ENCODE assay signal across 8 cellular contexts in genomic region chr11:6611092-6612007, GRCh38. TPM values are rescaled to one million over a fixed set of nuclear protein-coding genes. Genes with fewer than 3 reads are reported as not detected.
A peak's percentile ranks its signal among the peaks of the same experiment; 100 is the strongest.
DNase-seq lines count a peak whose midpoint lies in the region; ATAC-seq and TF ChIP-seq lines count a peak whose summit lies in the region.

No MANE protein-coding gene starts in this region.

- peak overlapping the region; percentile 98 to 99 for H3K27ac ChIP-seq in left lung
- H3K27ac ChIP-seq in substantia nigra (ENCODE audit: low read depth, low read length, poor library complexity, severe bottlenecking) = peak overlapping the region; percentile 98

- H3K27me3 ChIP-seq in left lung = no peaks in the 10 kb centered on the region

- no peaks in the 10 kb centered on the region for H3K9me3 ChIP-seq in left lung

- no peak for TF ChIP-seq CTCF in left lung (IDR thresholded peaks at IDR 0.05)

- peaks cover 0 to 66% of the 10 kb centered on the region in 2 donors for H3K36me3 ChIP-seq in left lung

- intact Hi-C loops in left lung (cut with DNase I) = no loop called here

- peak overlapping the region; percentile 67 to 81 for H3K4me3 ChIP-seq in left lung

- H3K4me1 ChIP-seq in left lung = peaks cover 21 to 80% of the 10 kb centered on the region in 2 donors

- ATAC-seq in HG02840 (IDR thresholded peaks at IDR 0.05; ENCODE audit: low FRiP score, unreplicated experiment) = peak; percentile 10
- ATAC-seq in left lung = no peak

- DNase-seq in NCI-H146 (lab: John Stamatoyannopoulos, UW) (peak; percentile 18), NCI-H146 treated with DMSO at 0.1 percent for 48 hours (lab: John Stamatoyannopoulos, UW; ENCODE audit: unreplicated experiment) (no peak), RPMI8226 (peak; percentile 14), cerebellar cortex (ENCODE audit: low spot score) (peak; percentile 22), left lung (peak; percentile 59 to 79), substantia nigra (lab: John Stamatoyannopoulos, UW) (peak in 19 of 49 donors; percentile 9 to 90 (median 52)), medulla oblongata (ENCODE audit: extremely low spot score) (no peak)

RNA-seq across cellular contexts. Expression of gene TAF10, which starts 0.7 kb away (rescaled TPM):
- 100 to 1,000 TPM; 127 TPM for total RNA-seq in left lung

RNA-seq across cellular contexts. Expression of gene ILK, which starts 7.8 kb away (rescaled TPM):
- total RNA-seq in left lung = 100 to 1,000 TPM; 155 to 165 TPM

RNA-seq across cellular contexts. Expression of gene TPP1, which starts 7.9 kb away (rescaled TPM):
- total RNA-seq in left lung = 100 to 1,000 TPM; 202 to 264 TPM

RNA-seq across cellular contexts. Expression of gene RRP8, which starts 7.9 kb away (rescaled TPM):
- 10 to 100 TPM; 18.0 to 19.5 TPM for total RNA-seq in left lung

RNA-seq across cellular contexts. Expression of gene DCHS1, which starts 44.3 kb away (rescaled TPM):
- total RNA-seq in left lung = 10 to 100 TPM; 15.4 to 18.9 TPM

Comparison
In these comparisons a context has a peak if more than half of its experiments do, and no peak if none do; other contexts are left out.
1. DNase-seq: peak in NCI-H146 (single experiment), RPMI8226 (single experiment), cerebellar cortex (single experiment) and left lung (2 of 2); none in NCI-H146 treated with DMSO at 0.1 percent for 48 hours (single experiment) and medulla oblongata (single experiment).